ENCODE assay signal across 7 cellular contexts in the genomic region with DNA sequence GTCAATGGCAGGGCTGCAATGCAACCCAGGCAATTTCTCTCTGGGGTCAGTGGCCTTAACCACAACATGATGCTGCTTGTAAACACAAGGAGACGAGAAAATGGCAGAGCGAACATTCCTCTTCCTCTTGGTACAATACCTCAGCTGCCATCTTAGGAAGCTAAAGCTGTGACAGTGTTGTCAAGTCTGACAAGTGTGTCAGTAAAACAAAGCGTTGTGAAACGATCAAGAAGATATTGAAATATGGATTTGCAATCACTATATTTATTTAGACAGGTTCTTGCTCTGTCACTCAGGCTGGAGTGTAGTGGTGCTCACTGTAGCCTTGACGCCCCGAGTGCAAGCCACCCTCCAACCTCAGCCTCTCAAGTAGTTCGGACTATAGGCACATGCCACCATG.
"Had no signal": no experiment of that assay in that cellular context is flagged by ENCODE, and none has a peak within 500 bp of the region (broad histone marks: within the 10 kb centered on the region; RNA-seq: fewer than 3 reads in every experiment).

No MANE protein-coding gene starts in this region.

- FAIRE-seq: HepG2 had no signal

- H3K36me3 Mint-ChIP-seq: IgD-negative memory B cell had no signal

- H3K4me3 ChIP-seq: GM23338, HAP-1 had no signal

- H3K4me3 Mint-ChIP-seq: GM23338, HFFc6, IgD-negative memory B cell had no signal

- H3K9me3 Mint-ChIP-seq: HFFc6 had no signal

- H3K4me2 ChIP-seq: GM23338 had no signal

- H2AFZ ChIP-seq: GM23338 had no signal

- H3K9me3 ChIP-seq: HAP-1 had no signal

- H3K4me1 Mint-ChIP-seq: GM23338, IgD-negative memory B cell had no signal

- H3K27me3 Mint-ChIP-seq: IgD-negative memory B cell had no signal

- H3K27ac ChIP-seq: HL-60 had no signal

- H3K36me3 ChIP-seq: HAP-1 had no signal

- H3K27ac Mint-ChIP-seq: GM23338, HFFc6, IgD-negative memory B cell had no signal

- H3K4me1 ChIP-seq: HAP-1 had no signal

- DNase-seq: H7, HFFc6 had no signal
